In genomic region chr1:161747789-161748188, GRCh38 we compare ENCODE assay signal across 1 cellular context.
TF ChIP-seq lines count a peak whose summit lies in the region.

No MANE protein-coding gene starts in this region.

TF ChIP-seq in GM12878, 131 proteins besides CTCF, POLR2A, EP300 and RAD21:
- TF ChIP-seq RELA (IDR thresholded peaks at IDR 0.05; ENCODE audit: borderline replicate concordance, partially characterized antibody) (no peak), SUZ12 (IDR thresholded peaks at IDR 0.05; ENCODE audit: unreplicated experiment) (no peak), CREM (IDR thresholded peaks at IDR 0.05; ENCODE audit: low read depth) (peak; percentile 16; the same call in 1 of the 2 replicates), MYC (IDR thresholded peaks at IDR 0.05; ENCODE audit: insufficient read depth, insufficient read length, insufficient replicate concordance, low read length, severe bottlenecking) (no peak), SIX5 (IDR thresholded peaks at IDR 0.05; ENCODE audit: low read depth, low read length, severe bottlenecking) (no peak), PAX5 (IDR thresholded peaks at IDR 0.05; ENCODE audit: borderline replicate concordance, low read depth, low read length) (no peak), POLR2AphosphoS2 (IDR thresholded peaks at IDR 0.05; ENCODE audit: low read depth, low read length) (no peak), ATF7 (IDR thresholded peaks at IDR 0.05; ENCODE audit: low read depth) (no peak), EZH2 (IDR thresholded peaks at IDR 0.05; ENCODE audit: borderline replicate concordance, control insufficient read depth, low read depth, low read length) (no peak), BHLHE40 (IDR thresholded peaks at IDR 0.05; ENCODE audit: borderline replicate concordance in 1 of 2, low read depth in 2 of 2, low read length in 1 of 2) (no peak), HCFC1 (IDR thresholded peaks at IDR 0.05; ENCODE audit: low read length) (no peak), JUNB (IDR thresholded peaks at IDR 0.05) (peak; percentile 59), ATF3 (IDR thresholded peaks at IDR 0.05; ENCODE audit: borderline replicate concordance, extremely low read depth, low read depth, low read length) (no peak), IKZF2 (IDR thresholded peaks at IDR 0.05) (no peak), MEF2B (IDR thresholded peaks at IDR 0.05; ENCODE audit: partially characterized antibody, poor library complexity, severe bottlenecking) (no peak)
- TF ChIP-seq, protein P1, sequence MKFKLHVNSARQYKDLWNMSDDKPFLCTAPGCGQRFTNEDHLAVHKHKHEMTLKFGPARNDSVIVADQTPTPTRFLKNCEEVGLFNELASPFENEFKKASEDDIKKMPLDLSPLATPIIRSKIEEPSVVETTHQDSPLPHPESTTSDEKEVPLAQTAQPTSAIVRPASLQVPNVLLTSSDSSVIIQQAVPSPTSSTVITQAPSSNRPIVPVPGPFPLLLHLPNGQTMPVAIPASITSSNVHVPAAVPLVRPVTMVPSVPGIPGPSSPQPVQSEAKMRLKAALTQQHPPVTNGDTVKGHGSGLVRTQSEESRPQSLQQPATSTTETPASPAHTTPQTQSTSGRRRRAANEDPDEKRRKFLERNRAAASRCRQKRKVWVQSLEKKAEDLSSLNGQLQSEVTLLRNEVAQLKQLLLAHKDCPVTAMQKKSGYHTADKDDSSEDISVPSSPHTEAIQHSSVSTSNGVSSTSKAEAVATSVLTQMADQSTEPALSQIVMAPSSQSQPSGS (IDR thresholded peaks at IDR 0.05; ENCODE audit: low read length), result 0 out of 2 replicates have a peak, but pooled peaks have one; percentile 20
TF ChIP-seq in GM12878: peak in this region for 3.
